In genomic region chr5:55114061-55114460, GRCh38 we compare ENCODE assay signal across 27 cellular contexts. TPM values are rescaled to one million over a fixed set of nuclear protein-coding genes. Genes with fewer than 3 reads are reported as not detected.
"Had no signal": no experiment of that assay in that cellular context is flagged by ENCODE, and none has a peak within 500 bp of the region (broad histone marks: within the 10 kb centered on the region; RNA-seq: fewer than 3 reads in every experiment).

No MANE protein-coding gene starts in this region.

- H3K4me3 ChIP-seq: breast epithelium had no signal

- H3K9me3 ChIP-seq: breast epithelium had no signal

- ATAC-seq: T-helper 17 cell, WTC11 had no signal

- H3K27me3 ChIP-seq: breast epithelium had no signal

- H3K9ac ChIP-seq: KMS-11 had no signal

- H3K36me3 ChIP-seq: breast epithelium had no signal

- H3K4me1 ChIP-seq: breast epithelium had no signal

- H3K27me3 Mint-ChIP-seq: activated CD4-positive, alpha-beta memory T cell treated with anti-CD3 and anti-CD28 coated beads for 36 hours; activated T-cell treated with anti-CD3 and anti-CD28 coated beads, Interleukin-2, amount 50 U/mL, for 24 hours had no signal

- H3K9me3 Mint-ChIP-seq: activated CD4-positive, alpha-beta memory T cell treated with anti-CD3 and anti-CD28 coated beads for 36 hours; activated naive CD4-positive, alpha-beta T cell treated with anti-CD3 and anti-CD28 coated beads for 36 hours; activated T-cell treated with anti-CD3 and anti-CD28 coated beads, Interleukin-2, amount 50 U/mL, for 24 hours had no signal

- H3K4me2 ChIP-seq: KMS-11 had no signal

- H3K27ac Mint-ChIP-seq: activated CD4-positive, alpha-beta memory T cell treated with anti-CD3 and anti-CD28 coated beads for 36 hours; activated naive CD4-positive, alpha-beta T cell treated with anti-CD3 and anti-CD28 coated beads for 36 hours; activated naive CD8-positive, alpha-beta T cell; activated T-cell treated with anti-CD3 and anti-CD28 coated beads, Interleukin-2, amount 50 U/mL, for 24 hours; WTC11 had no signal

- DNase-seq: activated CD4-positive, alpha-beta memory T cell treated with anti-CD3 and anti-CD28 coated beads for 36 hours; activated CD4-positive, alpha-beta T cell treated with anti-CD3 and anti-CD28 coated beads for 48 hours; activated CD4-positive, CD25-positive, alpha-beta regulatory T cell treated with anti-CD3 and anti-CD28 coated beads, Interleukin-2, amount 50 U/mL, for 72 hours; activated effector memory CD4-positive, alpha-beta T cell treated with Interleukin-2 at 50 U/mL for 16 hours; activated naive CD4-positive, alpha-beta T cell treated with anti-CD3 and anti-CD28 coated beads for 36 hours; activated T-cell treated with anti-CD3 and anti-CD28 coated beads, Interleukin-2, amount 50 U/mL, for 24 hours; aorta; central memory CD4-positive, alpha-beta T cell; NCI-H1092; NCI-H1417; NCI-H1930; NCI-H2171; NCI-H2227 treated with DMSO at 0.1 percent for 48 hours; NCI-H446 treated with DMSO at 0.1 percent for 48 hours; NCI-H524 treated with DMSO at 0.1 percent for 48 hours; NCI-H748 treated with DMSO at 0.1 percent for 48 hours; SIG-M5; T-helper 17 cell; T-helper 9 cell had no signal

- H3K27ac ChIP-seq: breast epithelium, KMS-11 had no signal

- H3K36me3 Mint-ChIP-seq: activated CD4-positive, alpha-beta memory T cell treated with anti-CD3 and anti-CD28 coated beads for 36 hours; activated naive CD8-positive, alpha-beta T cell; WTC11 had no signal

- H3K4me3 Mint-ChIP-seq: activated CD4-positive, alpha-beta memory T cell treated with anti-CD3 and anti-CD28 coated beads for 36 hours; activated naive CD4-positive, alpha-beta T cell treated with anti-CD3 and anti-CD28 coated beads for 36 hours; activated naive CD8-positive, alpha-beta T cell; activated T-cell treated with anti-CD3 and anti-CD28 coated beads, Interleukin-2, amount 50 U/mL, for 24 hours; T-helper 17 cell; WTC11 had no signal

RNA-seq across cellular contexts. Expression of gene GZMA, which starts 11.6 kb away (rescaled TPM):
- total RNA-seq: MCF 10A, OCI-LY7, RPMI7951, WTC11 had no signal

RNA-seq across cellular contexts. Expression of gene GPX8, which starts 45.9 kb away (rescaled TPM):
- total RNA-seq: activated CD4-positive, alpha-beta memory T cell treated with anti-CD3 and anti-CD28 coated beads for 36 hours; activated naive CD4-positive, alpha-beta T cell treated with anti-CD3 and anti-CD28 coated beads for 36 hours; activated T-helper 1 cell treated with anti-CD3 and anti-CD28 coated beads, Interleukin-12 subunit alpha, Interleukin-12 subunit beta, Interleukin-2, Interleukin-4 antibody, amounts not matched to agents 30 ng/mL and 10 ng/mL and 1 ng/mL, durations not matched to agents 14 hours and 24 hours and 36 hours; OCI-LY7; T-helper 17 cell had no signal

RNA-seq across cellular contexts. Expression of gene CDC20B, which starts 58.9 kb away (rescaled TPM):
- total RNA-seq: activated CD4-positive, alpha-beta memory T cell treated with anti-CD3 and anti-CD28 coated beads for 36 hours; activated naive CD4-positive, alpha-beta T cell treated with anti-CD3 and anti-CD28 coated beads for 36 hours; activated T-helper 1 cell treated with anti-CD3 and anti-CD28 coated beads, Interleukin-12 subunit alpha, Interleukin-12 subunit beta, Interleukin-2, Interleukin-4 antibody, amounts not matched to agents 30 ng/mL and 10 ng/mL and 1 ng/mL, durations not matched to agents 14 hours and 24 hours and 36 hours; aorta; breast epithelium; MCF 10A; OCI-LY7; RPMI7951; T-helper 17 cell; WTC11 had no signal
- polyA plus RNA-seq: aorta had no signal
